Comparison of ENCODE assay signal across 8 cellular contexts in the genomic region with DNA sequence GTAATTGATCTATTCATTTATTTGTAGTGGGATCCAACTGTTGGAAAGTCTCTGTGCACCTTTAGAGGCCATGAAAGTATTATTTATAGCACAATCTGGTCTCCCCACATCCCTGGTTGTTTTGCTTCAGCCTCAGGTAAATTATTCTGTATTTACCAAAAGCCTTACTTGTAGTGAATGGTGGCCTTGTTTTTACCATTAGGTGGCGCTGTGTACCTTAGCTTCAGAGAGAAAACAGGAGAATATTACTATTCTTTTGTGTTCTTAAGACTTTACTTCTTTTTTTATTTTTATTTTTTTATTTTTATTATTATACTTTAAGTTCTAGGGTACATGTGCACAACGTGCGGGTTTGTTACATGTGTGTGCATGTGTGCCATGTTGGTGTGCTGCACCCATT. TPM values are rescaled to one million over a fixed set of nuclear protein-coding genes. Genes with fewer than 3 reads are reported as not detected.
DNase-seq lines count a peak whose midpoint lies in the region; ATAC-seq and TF ChIP-seq lines count a peak whose summit lies in the region.

No MANE protein-coding gene starts in this region.

- H2AFZ ChIP-seq in osteoblast (ENCODE audit: low read length): no peak overlapping the region

- ATAC-seq in Right ventricle myocardium superior (ENCODE audit: poor library complexity): peak; percentile 64
- ATAC-seq in Right ventricle myocardium inferior: no peak
- no peak for ATAC-seq in omental fat pad (ENCODE audit: low FRiP score)
- ATAC-seq in GM21390 (IDR thresholded peaks at IDR 0.05; ENCODE audit: unreplicated experiment): no peak

- no peaks in the 10 kb centered on the region for H3K79me2 ChIP-seq in osteoblast (ENCODE audit: insufficient read depth, low read length)

- H3K4me2 ChIP-seq in osteoblast (ENCODE audit: insufficient read depth, low read length): no peak overlapping the region

- intact Hi-C loops in Right ventricle myocardium superior (cut with DNase I) (loop anchor here (10.0 kb wide), 1 partner anchor 169 kb away; no protein-coding TSS in a partner anchor), Right ventricle myocardium inferior (cut with DNase I) (loop anchor here (5.0 kb wide), 1 partner anchor 166 kb away; no protein-coding TSS in a partner anchor), esophagus muscularis mucosa (cut with DNase I) (no loop called here)

- no peak for DNase-seq in Right ventricle myocardium superior
- no peak for DNase-seq in Right ventricle myocardium inferior (ENCODE audit: missing footprints)
- peak; percentile 49 for DNase-seq in SW480 (ENCODE audit: low spot score)
- no peak for DNase-seq in esophagus muscularis mucosa (ENCODE audit: extremely low spot score)
- DNase-seq in osteoblast (ENCODE audit: insufficient read length, low spot score, missing footprints): no peak
- no peak for DNase-seq in omental fat pad (ENCODE audit: low spot score)

- H3K27me3 ChIP-seq in esophagus muscularis mucosa (no peaks in the 10 kb centered on the region), osteoblast (ENCODE audit: insufficient read depth, low read length) (no peaks in the 10 kb centered on the region)

- no peak overlapping the region for H3K4me3 ChIP-seq in esophagus muscularis mucosa
- no peak overlapping the region for H3K4me3 ChIP-seq in osteoblast (ENCODE audit: insufficient read depth, low read length)

- no peak for TF ChIP-seq POLR2A in esophagus muscularis mucosa (IDR thresholded peaks at IDR 0.05; ENCODE audit: low read depth)

- peaks cover 0 to 17% (median 8%) of the 10 kb centered on the region in 4 donors for H3K4me1 ChIP-seq in esophagus muscularis mucosa
- H3K4me1 ChIP-seq in osteoblast (ENCODE audit: insufficient read depth, low read length): no peaks in the 10 kb centered on the region

- no peaks in the 10 kb centered on the region for H4K20me1 ChIP-seq in osteoblast (ENCODE audit: insufficient read depth, low read length)

- H3K27ac ChIP-seq in esophagus muscularis mucosa (replicated peaks in 1 of 4) (no peak overlapping the region), osteoblast (ENCODE audit: low read depth, low read length) (no peak overlapping the region)

- H3K9me3 ChIP-seq in esophagus muscularis mucosa: no peaks in the 10 kb centered on the region
- H3K9me3 ChIP-seq in osteoblast (ENCODE audit: low read depth, low read length): no peaks in the 10 kb centered on the region

- TF ChIP-seq CTCF in LNCAP (IDR thresholded peaks at IDR 0.05) (peak; percentile 69), esophagus muscularis mucosa (IDR thresholded peaks at IDR 0.05) (peak; percentile 61 to 80 (median 71)), osteoblast (IDR thresholded peaks at IDR 0.05; ENCODE audit: extremely low read depth, low read depth, low read length) (peak; percentile 71), omental fat pad (IDR thresholded peaks at IDR 0.05) (no peak)

- H3K36me3 ChIP-seq in esophagus muscularis mucosa (no peaks in the 10 kb centered on the region), osteoblast (ENCODE audit: insufficient read depth, low read length) (no peaks in the 10 kb centered on the region)

- TF ChIP-seq EP300 in esophagus muscularis mucosa (IDR thresholded peaks at IDR 0.05): no peak

- 59% methylated on average over 3 of the region's 3 CpGs for WGBS in esophagus muscularis mucosa

RNA-seq across cellular contexts. Expression of gene PEX7, which starts 23.7 kb away (rescaled TPM):
- total RNA-seq in Right ventricle myocardium superior (12.0 TPM), Right ventricle myocardium inferior (11.7 TPM), esophagus muscularis mucosa (1 to 10 TPM; 4.1 to 9.5 (median 5.6) TPM), osteoblast (5.4 and 9.1 TPM in 2 replicates), omental fat pad (1 to 10 TPM; 4.7 to 9.7 (median 6.9) TPM)

RNA-seq across cellular contexts. Expression of gene MAP3K5, which starts 53.8 kb away (rescaled TPM):
- total RNA-seq in Right ventricle myocardium superior (39.9 TPM), Right ventricle myocardium inferior (34.7 TPM), esophagus muscularis mucosa (10 to 100 TPM; 18.7 to 24.1 (median 20.7) TPM), osteoblast (7.4 and 8.3 TPM in 2 replicates), omental fat pad (10 to 100 TPM; 31.4 to 53.0 (median 47.2) TPM)

Comparison
In these comparisons a context has a peak if more than half of its experiments do, and no peak if none do; other contexts are left out.
1. CTCF ChIP-seq: peak in LNCAP (single experiment), esophagus muscularis mucosa (3 of 3) and osteoblast (single experiment); none in omental fat pad (0 of 3).